10 cellular contexts compared by ENCODE assay signal in the genomic region with DNA sequence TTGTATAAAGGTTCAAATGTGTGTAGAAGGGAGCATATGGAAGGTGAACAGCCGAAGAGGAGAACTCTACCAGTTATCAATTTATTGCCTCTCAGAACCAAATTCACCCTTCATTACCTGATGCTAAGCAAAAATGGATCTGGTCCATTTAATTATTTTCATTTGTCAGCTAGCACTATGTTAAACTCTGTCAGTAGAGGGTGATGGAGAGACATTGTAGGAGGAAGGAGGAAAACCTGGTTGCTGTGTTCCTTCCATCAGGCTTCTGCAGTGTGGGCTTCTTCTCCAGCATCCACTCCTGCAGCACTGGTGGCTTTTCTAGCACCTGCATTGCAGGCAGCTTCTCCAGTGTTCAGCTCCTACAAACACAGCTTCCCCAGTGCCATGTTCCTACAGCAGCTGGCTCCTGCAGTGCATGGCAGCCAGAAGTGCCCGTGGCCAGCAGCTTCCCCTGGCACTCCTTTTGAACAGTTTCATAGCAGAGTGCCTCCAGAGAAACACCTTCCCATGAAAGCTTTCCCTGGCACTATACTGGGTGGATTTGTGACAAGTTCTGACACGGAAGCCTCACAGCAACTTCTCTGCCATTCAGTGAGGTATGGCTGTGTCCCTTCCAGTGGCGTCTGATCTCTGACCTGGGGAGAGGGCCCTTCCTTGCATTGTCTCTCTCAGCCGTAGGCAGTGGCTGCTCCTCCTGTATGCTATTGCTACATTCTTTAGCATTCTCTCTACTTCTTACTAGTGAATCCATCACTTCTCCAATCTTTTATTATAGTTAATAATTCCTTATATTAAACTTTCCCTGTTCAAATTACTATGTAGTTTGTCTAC. TPM values are rescaled to one million over a fixed set of nuclear protein-coding genes. Genes with fewer than 3 reads are reported as not detected.
DNase-seq lines count a peak whose midpoint lies in the region; ATAC-seq and TF ChIP-seq lines count a peak whose summit lies in the region.
"Had no signal": no experiment of that assay in that cellular context is flagged by ENCODE, and none has a peak within 500 bp of the region (broad histone marks: within the 10 kb centered on the region; RNA-seq: fewer than 3 reads in every experiment).

No MANE protein-coding gene starts in this region.

- no peak for TF ChIP-seq POLR2A in HCT116 (IDR thresholded peaks at IDR 0.05; ENCODE audit: borderline replicate concordance, extremely low read depth, insufficient read depth, insufficient read length)
- no peak for TF ChIP-seq POLR2A in esophagus muscularis mucosa (IDR thresholded peaks at IDR 0.05; ENCODE audit: low read depth)

- DNase-seq in HCT116 (ENCODE audit: low read depth, low spot score) (no peak), iris pigment epithelial cell (ENCODE audit: low read depth) (peak; percentile 53), esophagus muscularis mucosa (ENCODE audit: extremely low spot score) (no peak), GM19238 (ENCODE audit: insufficient read length, low spot score) (no peak)
- no peak for DNase-seq in T-helper 2 cell treated with Interferon-gamma antibody and Interleukin-4, amounts not matched to agents 5 μg/mL and 100 μg/mL, for 36 hours (ENCODE audit: low spot score)
- DNase-seq in activated CD4-positive, alpha-beta T cell treated with anti-CD3 and anti-CD28 coated beads for 48 hours, result no peak
- DNase-seq: NCI-H345; stimulated activated naive B cell treated with anti-CD40 and anti-IgM and Interleukin-4, amounts not matched to agents 10 μg/mL and 1 μg/mL and 100 μg/mL, for 72 hours had no signal

- no peak overlapping the region for H2AFZ ChIP-seq in HCT116 (ENCODE audit: low read depth, low read length, poor library complexity, severe bottlenecking)

- no peaks in the 10 kb centered on the region for H3K9me2 ChIP-seq in HCT116 (ENCODE audit: insufficient read depth)

- H3K27me3 Mint-ChIP-seq in T-helper 2 cell treated with Interferon-gamma antibody and Interleukin-4, amounts not matched to agents 5 μg/mL and 100 μg/mL, for 36 hours (ENCODE audit: low read depth), result peaks cover 23% of the 10 kb centered on the region
- H3K27me3 Mint-ChIP-seq: stimulated activated naive B cell treated with anti-CD40 and anti-IgM and Interleukin-4, amounts not matched to agents 10 μg/mL and 1 μg/mL and 100 μg/mL, for 72 hours had no signal

- H3K4me1 ChIP-seq in HCT116 (ENCODE audit: control insufficient read depth in 1 of 2, insufficient read depth in 2 of 2, low read length in 2 of 2) (no peaks in the 10 kb centered on the region), esophagus muscularis mucosa (no peaks in the 10 kb centered on the region)

- 84% methylated on average over 5 of the region's 5 CpGs for WGBS in esophagus muscularis mucosa

- no TSS peak for BruUV-seq in HCT116 (replicated peaks; lab: Mats Ljungman, UMichigan)

- POLR2A ChIA-PET in HCT116 (lab: Charles Lee), result no interaction called here

- H3K27me3 ChIP-seq in HCT116 (ENCODE audit: insufficient read depth, low read length), result no peaks in the 10 kb centered on the region
- no peaks in the 10 kb centered on the region for H3K27me3 ChIP-seq in esophagus muscularis mucosa

- no peaks in the 10 kb centered on the region for H3K79me2 ChIP-seq in HCT116 (ENCODE audit: insufficient read depth, low read length)

- no peak for TF ChIP-seq EP300 in esophagus muscularis mucosa (IDR thresholded peaks at IDR 0.05)

- H3K36me3 ChIP-seq in HCT116 (ENCODE audit: control insufficient read depth in 1 of 2, insufficient read depth in 2 of 2, low read length in 2 of 2) (no peaks in the 10 kb centered on the region), esophagus muscularis mucosa (no peaks in the 10 kb centered on the region)

- RAD21 ChIA-PET in HCT116 (lab: Charles Lee; ENCODE audit: low non-redundant PET in 1 of 2, low total read pairs in 2 of 2, uncharacterized antibody in 2 of 2, unreplicated experiment in 2 of 2), result no interaction called here

- H3K27ac ChIP-seq in C4-2B, result no peak overlapping the region
- no peak overlapping the region for H3K27ac ChIP-seq in HCT116 (ENCODE audit: low read depth, low read length)
- no peak overlapping the region for H3K27ac ChIP-seq in esophagus muscularis mucosa (replicated peaks in 1 of 4)

- H3K9me3 ChIP-seq in HCT116 (ENCODE audit: control insufficient read depth in 1 of 2, insufficient read depth in 1 of 2, low read depth in 1 of 2, low read length in 2 of 2) (no peaks in the 10 kb centered on the region; a peak in 1 of 4 replicates), esophagus muscularis mucosa (no peaks in the 10 kb centered on the region)

- H3K9ac ChIP-seq in HCT116 (ENCODE audit: low read length), result no peak overlapping the region

- no peak overlapping the region for H3K4me2 ChIP-seq in HCT116 (ENCODE audit: low read length)

- CTCF ChIA-PET in HCT116 (lab: Charles Lee), result interaction anchor here (0.8 to 1.5 kb wide), 4 partner anchors 11 to 376 kb away, joined by 3 to 8 read pairs (median 3); partner anchors contain the start of gene PDE12

- no peaks in the 10 kb centered on the region for H3K4me1 Mint-ChIP-seq in T-helper 2 cell treated with Interferon-gamma antibody and Interleukin-4, amounts not matched to agents 5 μg/mL and 100 μg/mL, for 36 hours (ENCODE audit: low read depth)

- no peak overlapping the region for H3K4me3 ChIP-seq in HCT116 (replicated peaks in 1 of 2; ENCODE audit: low read depth in 1 of 2, low read length in 2 of 2)
- H3K4me3 ChIP-seq in esophagus muscularis mucosa, result no peak overlapping the region

- TF ChIP-seq CTCF in C4-2B (conservative IDR thresholded peaks at IDR 0.05) (peak; percentile 46), HCT116 (IDR thresholded peaks at IDR 0.05 in 2 of 3, conservative IDR thresholded peaks at IDR 0.05 in 1 of 3; ENCODE audit: borderline replicate concordance in 1 of 3, insufficient read depth in 1 of 3, low read depth in 2 of 3, low read length in 2 of 3) (peak; percentile 42 to 52 (median 43); a peak in 5 of 6 replicates), esophagus muscularis mucosa (IDR thresholded peaks at IDR 0.05) (peak in 1 of 3 experiments; percentile 19)

- no peak overlapping the region for H3K27ac Mint-ChIP-seq in T-helper 2 cell treated with Interferon-gamma antibody and Interleukin-4, amounts not matched to agents 5 μg/mL and 100 μg/mL, for 36 hours
- H3K27ac Mint-ChIP-seq: stimulated activated naive B cell treated with anti-CD40 and anti-IgM and Interleukin-4, amounts not matched to agents 10 μg/mL and 1 μg/mL and 100 μg/mL, for 72 hours had no signal

- no peaks in the 10 kb centered on the region for H3K9me3 Mint-ChIP-seq in T-helper 2 cell treated with Interferon-gamma antibody and Interleukin-4, amounts not matched to agents 5 μg/mL and 100 μg/mL, for 36 hours
- H3K9me3 Mint-ChIP-seq: stimulated activated naive B cell treated with anti-CD40 and anti-IgM and Interleukin-4, amounts not matched to agents 10 μg/mL and 1 μg/mL and 100 μg/mL, for 72 hours had no signal

- H3K4me3 Mint-ChIP-seq in T-helper 2 cell treated with Interferon-gamma antibody and Interleukin-4, amounts not matched to agents 5 μg/mL and 100 μg/mL, for 36 hours, result no peak overlapping the region
- H3K4me3 Mint-ChIP-seq: stimulated activated naive B cell treated with anti-CD40 and anti-IgM and Interleukin-4, amounts not matched to agents 10 μg/mL and 1 μg/mL and 100 μg/mL, for 72 hours had no signal

- ATAC-seq in HCT116 (peak; percentile 82), SK-N-SH treated with all-trans-retinoic acid at 6 μM for 48 hours (peak; percentile 87)

- H4K20me1 ChIP-seq in HCT116 (ENCODE audit: insufficient read depth), result no peaks in the 10 kb centered on the region

- TF ChIP-seq RAD21 in HCT116 (IDR thresholded peaks at IDR 0.05; ENCODE audit: low read depth), result peak; percentile 76

- intact Hi-C loops in HCT116 (cut with micrococcal nuclease) (loop anchor here (10.0 kb wide), 2 partner anchors 405 to 675 kb away; no protein-coding TSS in a partner anchor), esophagus muscularis mucosa (cut with DNase I) (no loop called here)

- no peaks in the 10 kb centered on the region for H3K36me3 Mint-ChIP-seq in T-helper 2 cell treated with Interferon-gamma antibody and Interleukin-4, amounts not matched to agents 5 μg/mL and 100 μg/mL, for 36 hours (ENCODE audit: low read depth)
- H3K36me3 Mint-ChIP-seq: stimulated activated naive B cell treated with anti-CD40 and anti-IgM and Interleukin-4, amounts not matched to agents 10 μg/mL and 1 μg/mL and 100 μg/mL, for 72 hours had no signal

TF ChIP-seq in HCT116, 20 proteins besides CTCF, POLR2A, EP300 and RAD21 (continues in another document):
- TF ChIP-seq FOSL1 (IDR thresholded peaks at IDR 0.05; ENCODE audit: low read depth) (no peak), TCF7L2 (IDR thresholded peaks at IDR 0.05; ENCODE audit: borderline replicate concordance, extremely low read depth, insufficient read depth, insufficient read length) (no peak)

TF ChIP-seq in SK-N-SH treated with all-trans-retinoic acid at 6 μM for 48 hours, 23 proteins besides CTCF, POLR2A, EP300 and RAD21:
- TF ChIP-seq, protein P1, sequence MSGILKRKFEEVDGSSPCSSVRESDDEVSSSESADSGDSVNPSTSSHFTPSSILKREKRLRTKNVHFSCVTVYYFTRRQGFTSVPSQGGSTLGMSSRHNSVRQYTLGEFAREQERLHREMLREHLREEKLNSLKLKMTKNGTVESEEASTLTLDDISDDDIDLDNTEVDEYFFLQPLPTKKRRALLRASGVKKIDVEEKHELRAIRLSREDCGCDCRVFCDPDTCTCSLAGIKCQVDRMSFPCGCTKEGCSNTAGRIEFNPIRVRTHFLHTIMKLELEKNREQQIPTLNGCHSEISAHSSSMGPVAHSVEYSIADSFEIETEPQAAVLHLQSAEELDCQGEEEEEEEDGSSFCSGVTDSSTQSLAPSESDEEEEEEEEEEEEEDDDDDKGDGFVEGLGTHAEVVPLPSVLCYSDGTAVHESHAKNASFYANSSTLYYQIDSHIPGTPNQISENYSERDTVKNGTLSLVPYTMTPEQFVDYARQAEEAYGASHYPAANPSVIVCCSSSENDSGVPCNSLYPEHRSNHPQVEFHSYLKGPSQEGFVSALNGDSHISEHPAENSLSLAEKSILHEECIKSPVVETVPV (CRISPR knock-in tag; IDR thresholded peaks at IDR 0.05), result no peak
- TF ChIP-seq ZNF70 (CRISPR knock-in tag; IDR thresholded peaks at IDR 0.05) (no peak), ZC3H10 (CRISPR knock-in tag; IDR thresholded peaks at IDR 0.05) (no peak), TOX (CRISPR knock-in tag; IDR thresholded peaks at IDR 0.05; ENCODE audit: borderline replicate concordance) (no peak), ZFP3 (CRISPR knock-in tag; IDR thresholded peaks at IDR 0.05) (no peak), ESRRG (CRISPR knock-in tag; IDR thresholded peaks at IDR 0.05) (no peak)

RNA-seq across cellular contexts. Expression of gene IL17RD, which starts 14.6 kb away (rescaled TPM):
- total RNA-seq in HCT116 (2021; ENCODE audit: unreplicated experiment) (12.3 TPM), esophagus muscularis mucosa (10 to 100 TPM in 2 of 4 donors, 1 to 10 TPM in 2; 6.1 to 13.2 (median 9.5) TPM)
- polyA plus RNA-seq in HCT116 (2012), result 3.2 and 4.1 TPM in 2 replicates

RNA-seq across cellular contexts. Expression of gene HESX1, which starts 20.0 kb away (rescaled TPM):
- total RNA-seq in HCT116 (2021; ENCODE audit: unreplicated experiment) (2.1 TPM), esophagus muscularis mucosa (under 1 TPM in 3 of 4 donors, not detected in 1; 0.52 to 0.86 (median 0.83) TPM)
- polyA plus RNA-seq in HCT116 (2012), result 0.80 and 2.5 TPM in 2 replicates

RNA-seq across cellular contexts. Expression of gene APPL1, which starts 47.7 kb away (rescaled TPM):
- total RNA-seq in HCT116 (2021; ENCODE audit: unreplicated experiment) (30.8 TPM), esophagus muscularis mucosa (10 to 100 TPM; 41.1 to 53.2 (median 46.9) TPM)
- polyA plus RNA-seq in HCT116 (2012), result 6.0 and 9.5 TPM in 2 replicates
